1 cellular context compared by ENCODE assay signal in the genomic region with DNA sequence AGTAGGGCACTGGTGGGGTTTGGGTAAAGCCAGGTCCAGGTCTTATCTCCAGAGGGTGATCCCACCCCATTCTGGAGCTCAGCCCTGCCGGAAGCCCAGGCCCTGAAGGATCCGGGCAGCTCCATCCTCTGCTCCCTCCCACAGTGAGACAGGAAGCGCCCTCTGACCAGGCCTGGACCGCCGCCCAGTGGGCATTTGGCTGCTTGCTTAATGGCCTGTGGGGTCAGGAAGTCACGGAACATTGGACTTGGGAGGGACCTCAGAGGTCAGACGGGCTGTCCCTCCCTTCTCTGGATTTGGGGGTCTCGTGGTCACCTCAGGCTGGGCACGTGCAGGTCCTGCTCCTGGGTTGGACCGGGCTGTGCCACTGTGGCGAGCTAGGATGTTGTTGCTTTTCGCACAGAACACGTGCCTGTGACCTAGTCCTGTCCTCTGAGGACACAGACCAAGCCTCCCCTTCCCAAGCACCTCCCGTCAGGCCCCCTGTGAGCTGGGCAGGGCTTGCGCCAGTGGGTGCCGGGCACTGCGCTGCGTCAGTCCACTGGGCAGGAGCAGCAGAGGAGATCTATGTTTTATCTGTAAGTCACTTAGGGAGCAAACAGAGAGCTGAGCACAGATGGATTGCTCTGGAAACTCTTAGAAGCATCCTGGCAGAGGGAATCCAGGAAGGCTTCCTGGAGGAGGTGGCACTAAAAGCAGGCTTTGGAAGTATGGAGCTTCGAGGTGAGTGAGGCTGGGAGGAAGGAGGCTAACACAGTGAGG.
TF ChIP-seq lines count a peak whose summit lies in the region.

No MANE protein-coding gene starts in this region.

TF ChIP-seq in K562, 482 proteins besides CTCF, POLR2A, EP300 and RAD21 (continued from another document):
- TF ChIP-seq, protein P1, sequence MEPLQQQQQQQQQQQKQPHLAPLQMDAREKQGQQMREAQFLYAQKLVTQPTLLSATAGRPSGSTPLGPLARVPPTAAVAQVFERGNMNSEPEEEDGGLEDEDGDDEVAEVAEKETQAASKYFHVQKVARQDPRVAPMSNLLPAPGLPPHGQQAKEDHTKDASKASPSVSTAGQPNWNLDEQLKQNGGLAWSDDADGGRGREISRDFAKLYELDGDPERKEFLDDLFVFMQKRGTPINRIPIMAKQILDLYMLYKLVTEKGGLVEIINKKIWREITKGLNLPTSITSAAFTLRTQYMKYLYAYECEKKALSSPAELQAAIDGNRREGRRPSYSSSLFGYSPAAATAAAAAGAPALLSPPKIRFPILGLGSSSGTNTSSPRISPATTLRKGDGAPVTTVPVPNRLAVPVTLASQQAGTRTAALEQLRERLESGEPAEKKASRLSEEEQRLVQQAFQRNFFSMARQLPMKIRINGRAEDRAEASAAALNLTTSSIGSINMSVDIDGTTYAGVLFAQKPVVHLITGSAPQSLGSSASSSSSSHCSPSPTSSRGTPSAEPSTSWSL (CRISPR knock-in tag; IDR thresholded peaks at IDR 0.05; ENCODE audit: borderline replicate concordance) = no peak
- TF ChIP-seq HDGF (IDR thresholded peaks at IDR 0.05) (peak; percentile 74; the same call in 1 of the 2 replicates), BMI1 (IDR thresholded peaks at IDR 0.05; ENCODE audit: low read length) (no peak), ZNF311 (CRISPR knock-in tag; IDR thresholded peaks at IDR 0.05) (peak; percentile 64; the same call in 1 of the 2 replicates), SMC3 (conservative IDR thresholded peaks at IDR 0.05; ENCODE audit: insufficient read depth, low read depth, low read length) (peak; percentile 35; the same call in 1 of the 2 replicates), ZNF830 (CRISPR knock-in tag; IDR thresholded peaks at IDR 0.05) (0 out of 2 replicates have a peak, but pooled peaks have one; percentile 35), HMGN3 (IDR thresholded peaks at IDR 0.05; ENCODE audit: borderline replicate concordance, extremely low read depth, insufficient read length, low read depth, low read length) (peak; percentile 70), ZNF77 (CRISPR knock-in tag; IDR thresholded peaks at IDR 0.05) (0 out of 2 replicates have a peak, but pooled peaks have one; percentile 50), DMBX1 (CRISPR knock-in tag; IDR thresholded peaks at IDR 0.05; ENCODE audit: borderline replicate concordance) (peak; percentile 65), MECOM (CRISPR knock-in tag; IDR thresholded peaks at IDR 0.05) (no peak), HNRNPL (IDR thresholded peaks at IDR 0.05; ENCODE audit: low read depth, low read length) (peak; percentile 59; the same call in 1 of the 2 replicates), ILF3 (IDR thresholded peaks at IDR 0.05; ENCODE audit: borderline replicate concordance) (no peak), SREBF2 (CRISPR knock-in tag; IDR thresholded peaks at IDR 0.05) (no peak), RBFOX2 (IDR thresholded peaks at IDR 0.05; ENCODE audit: low read depth, low read length) (peak; percentile 81), ELF2 (CRISPR knock-in tag; IDR thresholded peaks at IDR 0.05) (peak; percentile 41; the same call in 1 of the 2 replicates), GTF2F1 (IDR thresholded peaks at IDR 0.05; ENCODE audit: low read depth, low read length) (no peak), CTBP1 (IDR thresholded peaks at IDR 0.05; ENCODE audit: borderline replicate concordance) (peak; percentile 69), CC2D1A (IDR thresholded peaks at IDR 0.05) (peak; percentile 38; the same call in 1 of the 2 replicates), THRAP3 (IDR thresholded peaks at IDR 0.05; ENCODE audit: borderline replicate concordance) (no peak), KLF6 (CRISPR knock-in tag; IDR thresholded peaks at IDR 0.05; ENCODE audit: borderline replicate concordance) (0 out of 2 replicates have a peak, but pooled peaks have one; percentile 14), DNMT1 (IDR thresholded peaks at IDR 0.05) (no peak), TCF7L2 (IDR thresholded peaks at IDR 0.05; ENCODE audit: low read depth, low read length) (no peak), BHLHE40 (IDR thresholded peaks at IDR 0.05; ENCODE audit: low read length) (peak; percentile 82), ZNF507 (tag; conservative IDR thresholded peaks at IDR 0.05) (no peak), MAZ (CRISPR knock-in tag; conservative IDR thresholded peaks at IDR 0.05 in 1 of 2, IDR thresholded peaks at IDR 0.05 in 1 of 2) (peak; percentile 91 to 95), ZNF583 (CRISPR knock-in tag; IDR thresholded peaks at IDR 0.05) (0 out of 2 replicates have a peak, but pooled peaks have one; percentile 29), ETV1 (tag; conservative IDR thresholded peaks at IDR 0.05; ENCODE audit: low read depth) (peak; percentile 95), BRD4 (IDR thresholded peaks at IDR 0.05) (no peak), KAT2B (IDR thresholded peaks at IDR 0.05; ENCODE audit: low read depth, low read length) (no peak), ZNF134 (CRISPR knock-in tag; conservative IDR thresholded peaks at IDR 0.05) (no peak)
- TF ChIP-seq, protein P2, sequence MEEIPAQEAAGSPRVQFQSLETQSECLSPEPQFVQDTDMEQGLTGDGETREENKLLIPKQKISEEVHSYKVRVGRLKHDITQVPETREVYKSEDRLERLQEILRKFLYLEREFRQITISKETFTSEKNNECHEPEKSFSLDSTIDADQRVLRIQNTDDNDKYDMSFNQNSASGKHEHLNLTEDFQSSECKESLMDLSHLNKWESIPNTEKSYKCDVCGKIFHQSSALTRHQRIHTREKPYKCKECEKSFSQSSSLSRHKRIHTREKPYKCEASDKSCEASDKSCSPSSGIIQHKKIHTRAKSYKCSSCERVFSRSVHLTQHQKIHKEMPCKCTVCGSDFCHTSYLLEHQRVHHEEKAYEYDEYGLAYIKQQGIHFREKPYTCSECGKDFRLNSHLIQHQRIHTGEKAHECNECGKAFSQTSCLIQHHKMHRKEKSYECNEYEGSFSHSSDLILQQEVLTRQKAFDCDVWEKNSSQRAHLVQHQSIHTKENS (CRISPR knock-in tag; IDR thresholded peaks at IDR 0.05) = 0 out of 2 replicates have a peak, but pooled peaks have one; percentile 10
- TF ChIP-seq, protein P3, sequence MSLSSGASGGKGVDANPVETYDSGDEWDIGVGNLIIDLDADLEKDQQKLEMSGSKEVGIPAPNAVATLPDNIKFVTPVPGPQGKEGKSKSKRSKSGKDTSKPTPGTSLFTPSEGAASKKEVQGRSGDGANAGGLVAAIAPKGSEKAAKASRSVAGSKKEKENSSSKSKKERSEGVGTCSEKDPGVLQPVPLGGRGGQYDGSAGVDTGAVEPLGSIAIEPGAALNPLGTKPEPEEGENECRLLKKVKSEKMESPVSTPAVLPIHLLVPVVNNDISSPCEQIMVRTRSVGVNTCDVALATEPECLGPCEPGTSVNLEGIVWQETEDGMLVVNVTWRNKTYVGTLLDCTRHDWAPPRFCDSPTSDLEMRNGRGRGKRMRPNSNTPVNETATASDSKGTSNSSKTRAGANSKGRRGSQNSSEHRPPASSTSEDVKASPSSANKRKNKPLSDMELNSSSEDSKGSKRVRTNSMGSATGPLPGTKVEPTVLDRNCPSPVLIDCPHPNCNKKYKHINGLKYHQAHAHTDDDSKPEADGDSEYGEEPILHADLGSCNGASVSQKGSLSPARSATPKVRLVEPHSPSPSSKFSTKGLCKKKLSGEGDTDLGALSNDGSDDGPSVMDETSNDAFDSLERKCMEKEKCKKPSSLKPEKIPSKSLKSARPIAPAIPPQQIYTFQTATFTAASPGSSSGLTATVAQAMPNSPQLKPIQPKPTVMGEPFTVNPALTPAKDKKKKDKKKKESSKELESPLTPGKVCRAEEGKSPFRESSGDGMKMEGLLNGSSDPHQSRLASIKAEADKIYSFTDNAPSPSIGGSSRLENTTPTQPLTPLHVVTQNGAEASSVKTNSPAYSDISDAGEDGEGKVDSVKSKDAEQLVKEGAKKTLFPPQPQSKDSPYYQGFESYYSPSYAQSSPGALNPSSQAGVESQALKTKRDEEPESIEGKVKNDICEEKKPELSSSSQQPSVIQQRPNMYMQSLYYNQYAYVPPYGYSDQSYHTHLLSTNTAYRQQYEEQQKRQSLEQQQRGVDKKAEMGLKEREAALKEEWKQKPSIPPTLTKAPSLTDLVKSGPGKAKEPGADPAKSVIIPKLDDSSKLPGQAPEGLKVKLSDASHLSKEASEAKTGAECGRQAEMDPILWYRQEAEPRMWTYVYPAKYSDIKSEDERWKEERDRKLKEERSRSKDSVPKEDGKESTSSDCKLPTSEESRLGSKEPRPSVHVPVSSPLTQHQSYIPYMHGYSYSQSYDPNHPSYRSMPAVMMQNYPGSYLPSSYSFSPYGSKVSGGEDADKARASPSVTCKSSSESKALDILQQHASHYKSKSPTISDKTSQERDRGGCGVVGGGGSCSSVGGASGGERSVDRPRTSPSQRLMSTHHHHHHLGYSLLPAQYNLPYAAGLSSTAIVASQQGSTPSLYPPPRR (CRISPR knock-in tag; IDR thresholded peaks at IDR 0.05; ENCODE audit: borderline replicate concordance) = peak; percentile 60; the same call in 1 of the 2 replicates
- TF ChIP-seq, protein P4, sequence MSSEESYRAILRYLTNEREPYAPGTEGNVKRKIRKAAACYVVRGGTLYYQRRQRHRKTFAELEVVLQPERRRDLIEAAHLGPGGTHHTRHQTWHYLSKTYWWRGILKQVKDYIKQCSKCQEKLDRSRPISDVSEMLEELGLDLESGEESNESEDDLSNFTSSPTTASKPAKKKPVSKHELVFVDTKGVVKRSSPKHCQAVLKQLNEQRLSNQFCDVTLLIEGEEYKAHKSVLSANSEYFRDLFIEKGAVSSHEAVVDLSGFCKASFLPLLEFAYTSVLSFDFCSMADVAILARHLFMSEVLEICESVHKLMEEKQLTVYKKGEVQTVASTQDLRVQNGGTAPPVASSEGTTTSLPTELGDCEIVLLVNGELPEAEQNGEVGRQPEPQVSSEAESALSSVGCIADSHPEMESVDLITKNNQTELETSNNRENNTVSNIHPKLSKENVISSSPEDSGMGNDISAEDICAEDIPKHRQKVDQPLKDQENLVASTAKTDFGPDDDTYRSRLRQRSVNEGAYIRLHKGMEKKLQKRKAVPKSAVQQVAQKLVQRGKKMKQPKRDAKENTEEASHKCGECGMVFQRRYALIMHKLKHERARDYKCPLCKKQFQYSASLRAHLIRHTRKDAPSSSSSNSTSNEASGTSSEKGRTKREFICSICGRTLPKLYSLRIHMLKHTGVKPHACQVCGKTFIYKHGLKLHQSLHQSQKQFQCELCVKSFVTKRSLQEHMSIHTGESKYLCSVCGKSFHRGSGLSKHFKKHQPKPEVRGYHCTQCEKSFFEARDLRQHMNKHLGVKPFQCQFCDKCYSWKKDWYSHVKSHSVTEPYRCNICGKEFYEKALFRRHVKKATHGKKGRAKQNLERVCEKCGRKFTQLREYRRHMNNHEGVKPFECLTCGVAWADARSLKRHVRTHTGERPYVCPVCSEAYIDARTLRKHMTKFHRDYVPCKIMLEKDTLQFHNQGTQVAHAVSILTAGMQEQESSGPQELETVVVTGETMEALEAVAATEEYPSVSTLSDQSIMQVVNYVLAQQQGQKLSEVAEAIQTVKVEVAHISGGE (CRISPR knock-in tag; IDR thresholded peaks at IDR 0.05) = peak in 2 of 3 experiments; percentile 54 to 94; a peak in 4 of 6 replicates
- TF ChIP-seq, protein P5, sequence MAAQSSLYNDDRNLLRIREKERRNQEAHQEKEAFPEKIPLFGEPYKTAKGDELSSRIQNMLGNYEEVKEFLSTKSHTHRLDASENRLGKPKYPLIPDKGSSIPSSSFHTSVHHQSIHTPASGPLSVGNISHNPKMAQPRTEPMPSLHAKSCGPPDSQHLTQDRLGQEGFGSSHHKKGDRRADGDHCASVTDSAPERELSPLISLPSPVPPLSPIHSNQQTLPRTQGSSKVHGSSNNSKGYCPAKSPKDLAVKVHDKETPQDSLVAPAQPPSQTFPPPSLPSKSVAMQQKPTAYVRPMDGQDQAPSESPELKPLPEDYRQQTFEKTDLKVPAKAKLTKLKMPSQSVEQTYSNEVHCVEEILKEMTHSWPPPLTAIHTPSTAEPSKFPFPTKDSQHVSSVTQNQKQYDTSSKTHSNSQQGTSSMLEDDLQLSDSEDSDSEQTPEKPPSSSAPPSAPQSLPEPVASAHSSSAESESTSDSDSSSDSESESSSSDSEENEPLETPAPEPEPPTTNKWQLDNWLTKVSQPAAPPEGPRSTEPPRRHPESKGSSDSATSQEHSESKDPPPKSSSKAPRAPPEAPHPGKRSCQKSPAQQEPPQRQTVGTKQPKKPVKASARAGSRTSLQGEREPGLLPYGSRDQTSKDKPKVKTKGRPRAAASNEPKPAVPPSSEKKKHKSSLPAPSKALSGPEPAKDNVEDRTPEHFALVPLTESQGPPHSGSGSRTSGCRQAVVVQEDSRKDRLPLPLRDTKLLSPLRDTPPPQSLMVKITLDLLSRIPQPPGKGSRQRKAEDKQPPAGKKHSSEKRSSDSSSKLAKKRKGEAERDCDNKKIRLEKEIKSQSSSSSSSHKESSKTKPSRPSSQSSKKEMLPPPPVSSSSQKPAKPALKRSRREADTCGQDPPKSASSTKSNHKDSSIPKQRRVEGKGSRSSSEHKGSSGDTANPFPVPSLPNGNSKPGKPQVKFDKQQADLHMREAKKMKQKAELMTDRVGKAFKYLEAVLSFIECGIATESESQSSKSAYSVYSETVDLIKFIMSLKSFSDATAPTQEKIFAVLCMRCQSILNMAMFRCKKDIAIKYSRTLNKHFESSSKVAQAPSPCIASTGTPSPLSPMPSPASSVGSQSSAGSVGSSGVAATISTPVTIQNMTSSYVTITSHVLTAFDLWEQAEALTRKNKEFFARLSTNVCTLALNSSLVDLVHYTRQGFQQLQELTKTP (IDR thresholded peaks at IDR 0.05; ENCODE audit: low read depth in 1 of 2, partially characterized antibody in 2 of 2) = no peak
- TF ChIP-seq, protein P6, sequence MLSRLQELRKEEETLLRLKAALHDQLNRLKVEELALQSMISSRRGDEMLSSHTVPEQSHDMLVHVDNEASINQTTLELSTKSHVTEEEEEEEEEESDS (CRISPR knock-in tag; IDR thresholded peaks at IDR 0.05) = no peak
